ENCODE assay signal across 19 cellular contexts in the genomic region with DNA sequence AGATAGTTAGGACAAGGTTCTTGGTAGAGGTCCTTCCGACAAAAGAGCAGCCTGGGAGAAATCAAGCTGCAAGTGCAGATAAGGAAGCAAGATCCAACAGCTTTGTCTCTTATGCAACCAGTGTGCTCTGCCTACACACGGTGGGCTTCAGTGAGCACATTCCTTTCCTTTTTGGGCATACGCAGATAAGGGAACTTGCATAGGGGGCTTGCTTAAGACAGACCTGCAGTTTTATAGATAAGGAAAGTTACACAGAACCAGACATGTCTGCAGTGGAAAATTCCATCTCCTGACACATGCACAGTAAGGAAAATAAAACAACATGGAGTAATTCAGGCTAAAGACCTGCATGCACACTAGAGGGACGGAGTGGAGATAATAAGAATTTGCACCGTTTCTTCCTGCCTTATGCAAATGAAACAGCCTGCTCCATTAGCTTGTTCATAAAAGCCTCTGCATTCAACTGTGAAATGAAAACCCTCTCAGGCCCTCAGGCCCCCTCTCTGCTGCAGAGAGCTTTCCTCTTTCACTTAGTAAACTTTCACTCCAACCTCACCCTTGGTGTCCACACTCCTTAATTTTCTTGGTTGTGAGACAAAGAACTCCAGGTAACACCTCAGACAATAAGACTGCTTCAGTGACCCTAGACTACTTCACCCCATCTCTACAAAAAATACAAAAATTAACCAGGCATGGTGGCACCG.
A peak's percentile ranks its signal among the peaks of the same experiment; 100 is the strongest.
DNase-seq lines count a peak whose midpoint lies in the region; ATAC-seq, FAIRE-seq and TF ChIP-seq lines count a peak whose summit lies in the region.
"Had no signal": no experiment of that assay in that cellular context is flagged by ENCODE, and none has a peak within 500 bp of the region (broad histone marks: within the 10 kb centered on the region; RNA-seq: fewer than 3 reads in every experiment).

No MANE protein-coding gene starts in this region.

- H3K27ac ChIP-seq in K562 (ENCODE audit: extremely low read depth, low read depth, low read length): peak overlapping the region; percentile 83
- no peak overlapping the region for H3K27ac ChIP-seq in neural progenitor cell
- no peak overlapping the region for H3K27ac ChIP-seq in SJCRH30

- H3K4me1 ChIP-seq in K562 (replicated peaks in 1 of 2; ENCODE audit: control insufficient read depth in 2 of 2, insufficient read depth in 2 of 2, low read length in 2 of 2): peaks cover 10 to 33% of the 10 kb centered on the region in 2 experiments
- peaks cover 6% of the 10 kb centered on the region for H3K4me1 ChIP-seq in neural progenitor cell
- no peaks in the 10 kb centered on the region for H3K4me1 ChIP-seq in SJCRH30
- H3K4me1 ChIP-seq: HAP-1 had no signal

- BruUV-seq in K562 (replicated peaks; lab: Mats Ljungman, UMichigan): no TSS peak

- no peaks in the 10 kb centered on the region for H3K9me3 Mint-ChIP-seq in neural progenitor cell

- POLR2A ChIA-PET in K562 (lab: Yijun Ruan, JAX): interaction anchor here (0.6 to 1.9 kb wide), 9 partner anchors 10 to 297 kb away, joined by 3 to 7 read pairs (median 3); a partner anchor contains a TSS

- peak overlapping the region; percentile 65 for H3K4me2 ChIP-seq in K562 (ENCODE audit: insufficient read depth, low read length)
- no peak overlapping the region for H3K4me2 ChIP-seq in neural progenitor cell
- H3K4me2 ChIP-seq: SK-N-SH had no signal

- in situ Hi-C loops in K562 (cut with MboI): no loop called here

- DNase-seq in GM12892 (ENCODE audit: insufficient read length): no peak
- DNase-seq in NB4 (ENCODE audit: low read depth): peak; percentile 21
- peak; percentile 93 to 98 (median 94) for DNase-seq in K562 (ENCODE audit: extremely low read depth in 1 of 4, low spot score in 3 of 4)
- no peak for DNase-seq in neural progenitor cell (ENCODE audit: low spot score)
- no peak for DNase-seq in SJCRH30
- DNase-seq: CD4-positive, alpha-beta T cell; NCI-H1092; NCI-H146; NCI-H2081 treated with DMSO at 0.1 percent for 48 hours; NCI-H2227 treated with DMSO at 0.1 percent for 48 hours; NCI-H524; Right ventricle myocardium superior; SK-N-SH had no signal

- H3K79me2 ChIP-seq in K562 (ENCODE audit: control insufficient read depth, insufficient read depth, low read length) (no peaks in the 10 kb centered on the region), neural progenitor cell (ENCODE audit: low read depth) (no peaks in the 10 kb centered on the region)

- H2AFZ ChIP-seq in K562 (ENCODE audit: low read depth, low read length) (peak overlapping the region; percentile 78), neural progenitor cell (replicated peaks) (peak overlapping the region; percentile 85)

- H3K9ac ChIP-seq in K562 (ENCODE audit: insufficient read depth in 1 of 2, low read depth in 2 of 2, low read length in 2 of 2): peak overlapping the region in 1 of 2 experiments; percentile 51; a peak in 2 of 4 replicates
- no peak overlapping the region for H3K9ac ChIP-seq in neural progenitor cell
- H3K9ac ChIP-seq: SK-N-SH had no signal

- TF ChIP-seq EP300 in K562 (IDR thresholded peaks at IDR 0.05; ENCODE audit: low read length): peak; percentile 100

- H3K27me3 ChIP-seq in K562 (ENCODE audit: control insufficient read depth in 2 of 2, insufficient read depth in 2 of 2, low read length in 2 of 2) (no peaks in the 10 kb centered on the region), neural progenitor cell (no peaks in the 10 kb centered on the region), SJCRH30 (no peaks in the 10 kb centered on the region)

- H3F3A ChIP-seq in neural progenitor cell (ENCODE audit: low read depth): no peaks in the 10 kb centered on the region

- H3K27ac Mint-ChIP-seq in neural progenitor cell: no peak overlapping the region
- H3K27ac Mint-ChIP-seq: B cell; CD4-positive, alpha-beta T cell; IgD-negative memory B cell had no signal

- intact Hi-C loops in K562 (cut with micrococcal nuclease): loop anchor here (1.0 to 10.0 kb wide), 4 partner anchors 26 to 337 kb away; no protein-coding TSS in a partner anchor

- FAIRE-seq in GM12892 (lab: Jason Lieb, UNC) (peak; percentile 33), K562 (lab: Jason Lieb, UNC) (peak; percentile 99)
- FAIRE-seq: RCC 7860 had no signal

- TF ChIP-seq POLR2A in GM12892 (IDR thresholded peaks at IDR 0.05; ENCODE audit: low read depth, low read length): no peak
- no peak for TF ChIP-seq POLR2A in NB4 (IDR thresholded peaks at IDR 0.05; ENCODE audit: extremely low read depth, insufficient read length)
- no peak for TF ChIP-seq POLR2A in K562 (conservative IDR thresholded peaks at IDR 0.05)

- H3K4me3 Mint-ChIP-seq in neural progenitor cell: no peak overlapping the region
- H3K4me3 Mint-ChIP-seq: B cell; CD4-positive, alpha-beta T cell; IgD-negative memory B cell had no signal

- no peaks in the 10 kb centered on the region; the same call in 2 of the 3 replicates for H3K36me3 ChIP-seq in K562 (ENCODE audit: control insufficient read depth, insufficient read depth, low read length)
- H3K36me3 ChIP-seq in neural progenitor cell: no peaks in the 10 kb centered on the region
- no peaks in the 10 kb centered on the region for H3K36me3 ChIP-seq in SJCRH30
- H3K36me3 ChIP-seq: HAP-1 had no signal

- H3K36me3 Mint-ChIP-seq in neural progenitor cell: no peaks in the 10 kb centered on the region
- H3K36me3 Mint-ChIP-seq: IgD-negative memory B cell had no signal

- CTCF ChIA-PET in K562 (lab: Yijun Ruan, JAX; ENCODE audit: low intra/inter-chr PET ratio): no interaction called here

- TF ChIP-seq RAD21 in K562 (CRISPR knock-in tag; conservative IDR thresholded peaks at IDR 0.05 in 1 of 2, IDR thresholded peaks at IDR 0.05 in 1 of 2): peak; percentile 38 to 62

- no peak for TF ChIP-seq CTCF in NB4 (IDR thresholded peaks at IDR 0.05; ENCODE audit: low read depth, low read length)
- TF ChIP-seq CTCF in K562 (IDR thresholded peaks at IDR 0.05 in 2 of 3, conservative IDR thresholded peaks at IDR 0.05 in 1 of 3; ENCODE audit: insufficient read depth in 2 of 3, low read depth in 1 of 3, low read length in 3 of 3): no peak; a peak in 1 of 6 replicates
- TF ChIP-seq CTCF in neural progenitor cell (IDR thresholded peaks at IDR 0.05): no peak

- ATAC-seq in K562 (peak; percentile 97), HG03139 (IDR thresholded peaks at IDR 0.05; ENCODE audit: unreplicated experiment) (no peak), GM19023 (IDR thresholded peaks at IDR 0.05; ENCODE audit: unreplicated experiment) (no peak)

- no peaks in the 10 kb centered on the region for H3K9me1 ChIP-seq in K562 (ENCODE audit: control insufficient read depth, insufficient read depth, low read length)

- peaks cover 2% of the 10 kb centered on the region for H3K27me3 Mint-ChIP-seq in neural progenitor cell (ENCODE audit: insufficient read depth, low read depth)
- H3K27me3 Mint-ChIP-seq: B cell; CD4-positive, alpha-beta T cell had no signal

- H3K9me3 ChIP-seq in K562 (replicated peaks; ENCODE audit: control insufficient read depth, insufficient read depth, low read depth, low read length): peaks cover 5% of the 10 kb centered on the region
- H3K9me3 ChIP-seq in neural progenitor cell (ENCODE audit: low read depth): no peaks in the 10 kb centered on the region
- no peaks in the 10 kb centered on the region for H3K9me3 ChIP-seq in SJCRH30 (replicated peaks)
- H3K9me3 ChIP-seq: SK-N-SH had no signal

- 17% methylated on average over 6 of the region's 6 CpGs for WGBS in K562 (ENCODE audit: insufficient coverage, low coverage, missing lambda C conversion rate)

- no peak overlapping the region for H3K4me3 ChIP-seq in NB4 (ENCODE audit: low read depth, low read length)
- H3K4me3 ChIP-seq in K562: no peak overlapping the region
- no peak overlapping the region for H3K4me3 ChIP-seq in neural progenitor cell
- no peak overlapping the region for H3K4me3 ChIP-seq in SJCRH30
- H3K4me3 ChIP-seq: HAP-1 had no signal

- H4K20me1 ChIP-seq in K562 (replicated peaks; ENCODE audit: control insufficient read depth, insufficient read depth, low read length): no peaks in the 10 kb centered on the region
- H4K20me1 ChIP-seq in neural progenitor cell (ENCODE audit: low read depth): no peaks in the 10 kb centered on the region

- peaks cover 2% of the 10 kb centered on the region for H3K4me1 Mint-ChIP-seq in neural progenitor cell
- H3K4me1 Mint-ChIP-seq: B cell, IgD-negative memory B cell had no signal

TF ChIP-seq in K562, 482 proteins besides CTCF, POLR2A, EP300 and RAD21 (continues in another document):
- TF ChIP-seq, protein P1, sequence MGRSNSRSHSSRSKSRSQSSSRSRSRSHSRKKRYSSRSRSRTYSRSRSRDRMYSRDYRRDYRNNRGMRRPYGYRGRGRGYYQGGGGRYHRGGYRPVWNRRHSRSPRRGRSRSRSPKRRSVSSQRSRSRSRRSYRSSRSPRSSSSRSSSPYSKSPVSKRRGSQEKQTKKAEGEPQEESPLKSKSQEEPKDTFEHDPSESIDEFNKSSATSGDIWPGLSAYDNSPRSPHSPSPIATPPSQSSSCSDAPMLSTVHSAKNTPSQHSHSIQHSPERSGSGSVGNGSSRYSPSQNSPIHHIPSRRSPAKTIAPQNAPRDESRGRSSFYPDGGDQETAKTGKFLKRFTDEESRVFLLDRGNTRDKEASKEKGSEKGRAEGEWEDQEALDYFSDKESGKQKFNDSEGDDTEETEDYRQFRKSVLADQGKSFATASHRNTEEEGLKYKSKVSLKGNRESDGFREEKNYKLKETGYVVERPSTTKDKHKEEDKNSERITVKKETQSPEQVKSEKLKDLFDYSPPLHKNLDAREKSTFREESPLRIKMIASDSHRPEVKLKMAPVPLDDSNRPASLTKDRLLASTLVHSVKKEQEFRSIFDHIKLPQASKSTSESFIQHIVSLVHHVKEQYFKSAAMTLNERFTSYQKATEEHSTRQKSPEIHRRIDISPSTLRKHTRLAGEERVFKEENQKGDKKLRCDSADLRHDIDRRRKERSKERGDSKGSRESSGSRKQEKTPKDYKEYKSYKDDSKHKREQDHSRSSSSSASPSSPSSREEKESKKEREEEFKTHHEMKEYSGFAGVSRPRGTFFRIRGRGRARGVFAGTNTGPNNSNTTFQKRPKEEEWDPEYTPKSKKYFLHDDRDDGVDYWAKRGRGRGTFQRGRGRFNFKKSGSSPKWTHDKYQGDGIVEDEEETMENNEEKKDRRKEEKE (IDR thresholded peaks at IDR 0.05; ENCODE audit: borderline replicate concordance in 1 of 2, control insufficient read depth in 1 of 2, low read depth in 2 of 2, low read length in 1 of 2): 0 out of 4 replicates have a peak, but pooled peaks of 1 of the 2 experiments have one; percentile 60
- TF ChIP-seq, protein P2, sequence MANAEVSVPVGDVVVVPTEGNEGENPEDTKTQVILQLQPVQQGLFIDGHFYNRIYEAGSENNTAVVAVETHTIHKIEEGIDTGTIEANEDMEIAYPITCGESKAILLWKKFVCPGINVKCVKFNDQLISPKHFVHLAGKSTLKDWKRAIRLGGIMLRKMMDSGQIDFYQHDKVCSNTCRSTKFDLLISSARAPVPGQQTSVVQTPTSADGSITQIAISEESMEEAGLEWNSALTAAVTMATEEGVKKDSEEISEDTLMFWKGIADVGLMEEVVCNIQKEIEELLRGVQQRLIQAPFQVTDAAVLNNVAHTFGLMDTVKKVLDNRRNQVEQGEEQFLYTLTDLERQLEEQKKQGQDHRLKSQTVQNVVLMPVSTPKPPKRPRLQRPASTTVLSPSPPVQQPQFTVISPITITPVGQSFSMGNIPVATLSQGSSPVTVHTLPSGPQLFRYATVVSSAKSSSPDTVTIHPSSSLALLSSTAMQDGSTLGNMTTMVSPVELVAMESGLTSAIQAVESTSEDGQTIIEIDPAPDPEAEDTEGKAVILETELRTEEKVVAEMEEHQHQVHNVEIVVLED (CRISPR knock-in tag; IDR thresholded peaks at IDR 0.05): peak; percentile 71

Comparison
In these comparisons a context has a peak if more than half of its experiments do, and no peak if none do; other contexts are left out.
1. DNase-seq: peak in NB4 (single experiment) and K562 (4 of 4); none in GM12892 (single experiment), neural progenitor cell (single experiment) and SJCRH30 (0 of 2).